15 cellular contexts compared by ENCODE assay signal in genomic region chr4:41217373-41217772, GRCh38. TPM values are rescaled to one million over a fixed set of nuclear protein-coding genes. Genes with fewer than 3 reads are reported as not detected.
DNase-seq lines count a peak whose midpoint lies in the region; ATAC-seq, FAIRE-seq and TF ChIP-seq lines count a peak whose summit lies in the region.
"Had no signal": no experiment of that assay in that cellular context is flagged by ENCODE, and none has a peak within 500 bp of the region (broad histone marks: within the 10 kb centered on the region; RNA-seq: fewer than 3 reads in every experiment).

No MANE protein-coding gene starts in this region.

- peaks cover 13% of the 10 kb centered on the region for H4K20me1 ChIP-seq in BLaER1

- H3K27ac Mint-ChIP-seq in nephron progenitor cell = no peak overlapping the region

- H3K4me1 ChIP-seq in BLaER1 = peaks cover 35% of the 10 kb centered on the region
- peaks cover 26% of the 10 kb centered on the region for H3K4me1 ChIP-seq in HUES48 (ENCODE audit: control insufficient read depth, insufficient read depth, low read length)
- H3K4me1 ChIP-seq in breast epithelium = no peaks in the 10 kb centered on the region

- peaks cover 19% of the 10 kb centered on the region for H3K27me3 Mint-ChIP-seq in nephron progenitor cell (ENCODE audit: low read depth, poor library complexity)

- H3K4me2 ChIP-seq in BLaER1 = peak overlapping the region; percentile 89

- H3K36me3 Mint-ChIP-seq in nephron progenitor cell (ENCODE audit: low read depth) = no peaks in the 10 kb centered on the region
- H3K36me3 Mint-ChIP-seq: stimulated activated naive B cell treated with anti-CD40 and anti-IgM and Interleukin-4, amounts not matched to agents 10 μg/mL and 1 μg/mL and 100 μg/mL, for 72 hours had no signal

- peak overlapping the region; percentile 90 for H3K4me3 Mint-ChIP-seq in nephron progenitor cell

- H3K4me3 ChIP-seq in BLaER1 = no peak overlapping the region
- H3K4me3 ChIP-seq in HUES48 (ENCODE audit: low read depth, low read length) = peak overlapping the region; percentile 68
- peak overlapping the region in 1 of 3 donors; percentile 61 for H3K4me3 ChIP-seq in breast epithelium

- H3K27ac ChIP-seq in BLaER1 = no peak overlapping the region
- H3K27ac ChIP-seq in HUES48 (ENCODE audit: low read depth, low read length) = peak overlapping the region; percentile 100
- H3K27ac ChIP-seq in breast epithelium = peak overlapping the region; percentile 93 to 94
- H3K27ac ChIP-seq: neutrophil had no signal

- H3K9ac ChIP-seq in BLaER1 (no peak overlapping the region), HUES48 (ENCODE audit: low read depth, low read length) (peak overlapping the region; percentile 88)

- H3K4me1 Mint-ChIP-seq in nephron progenitor cell = peaks cover 40% of the 10 kb centered on the region

- no peaks in the 10 kb centered on the region for H3K36me3 ChIP-seq in BLaER1
- H3K36me3 ChIP-seq in HUES48 (ENCODE audit: control insufficient read depth, insufficient read depth, low read length) = no peaks in the 10 kb centered on the region
- no peaks in the 10 kb centered on the region for H3K36me3 ChIP-seq in breast epithelium
- H3K36me3 ChIP-seq: neutrophil had no signal

- H3K9me3 Mint-ChIP-seq in nephron progenitor cell = no peaks in the 10 kb centered on the region
- H3K9me3 Mint-ChIP-seq: stimulated activated naive B cell treated with anti-CD40 and anti-IgM and Interleukin-4, amounts not matched to agents 10 μg/mL and 1 μg/mL and 100 μg/mL, for 72 hours had no signal

- no peak for FAIRE-seq in urothelium cell line (lab: Jason Lieb, UNC)

- DNase-seq in breast epithelium (ENCODE audit: low spot score in 2 of 2) (no peak), nephron progenitor cell (no peak), NCI-H2227 (lab: John Stamatoyannopoulos, UW; ENCODE audit: unreplicated experiment) (no peak), urothelium cell line (ENCODE audit: low spot score) (no peak), NCI-H2081 (lab: John Stamatoyannopoulos, UW) (no peak)
- DNase-seq: activated effector memory CD4-positive, alpha-beta T cell treated with Interleukin-2 at 50 U/mL for 16 hours; cerebellar nuclear complex; GDM1; islet precursor cell; NCI-H446; stimulated activated naive B cell treated with anti-CD40 and anti-IgM and Interleukin-4, amounts not matched to agents 10 μg/mL and 1 μg/mL and 100 μg/mL, for 72 hours had no signal

- TF ChIP-seq POLR2A in breast epithelium (IDR thresholded peaks at IDR 0.05) = no peak

- H3K27me3 ChIP-seq in BLaER1 (peaks cover 17% of the 10 kb centered on the region), HUES48 (ENCODE audit: control insufficient read depth, insufficient read depth, low read length) (peaks cover 9% of the 10 kb centered on the region), breast epithelium (no peaks in the 10 kb centered on the region)

- no peak for ATAC-seq in GM19467 (IDR thresholded peaks at IDR 0.05; ENCODE audit: unreplicated experiment)

- TF ChIP-seq CTCF in breast epithelium (IDR thresholded peaks at IDR 0.05) = no peak
- no peak for TF ChIP-seq CTCF in nephron progenitor cell (IDR thresholded peaks at IDR 0.05)

- H3K9me3 ChIP-seq in BLaER1 (no peaks in the 10 kb centered on the region), HUES48 (ENCODE audit: control insufficient read depth, insufficient read depth, low read length) (no peaks in the 10 kb centered on the region), breast epithelium (no peaks in the 10 kb centered on the region)
- H3K9me3 ChIP-seq: neutrophil had no signal

- intact Hi-C loops in breast epithelium (cut with DNase I; ENCODE audit: low total_unique reads) = no loop called here

RNA-seq across cellular contexts. Expression of gene APBB2, which starts 3.0 kb away (rescaled TPM):
- 100 to 1,000 TPM in 2 of 3 donors, 10 to 100 TPM in 1; 87.4 to 192 (median 153) TPM for total RNA-seq in breast epithelium

RNA-seq across cellular contexts. Expression of gene UCHL1, which starts 39.4 kb away (rescaled TPM):
- total RNA-seq in breast epithelium = 100 to 1,000 TPM in 1 of 3 donors, 10 to 100 TPM in 2; 21.3 to 143 (median 33.1) TPM
